33 cellular contexts compared by ENCODE assay signal in genomic region chr2:101409699-101410098, GRCh38. TPM values are rescaled to one million over a fixed set of nuclear protein-coding genes. Genes with fewer than 3 reads are reported as not detected.
"Had no signal": no experiment of that assay in that cellular context is flagged by ENCODE, and none has a peak within 500 bp of the region (broad histone marks: within the 10 kb centered on the region; RNA-seq: fewer than 3 reads in every experiment).

No MANE protein-coding gene starts in this region.

- H3K4me3 Mint-ChIP-seq: activated naive CD4-positive, alpha-beta T cell treated with anti-CD3 and anti-CD28 coated beads for 36 hours; activated naive CD8-positive, alpha-beta T cell treated with anti-CD3 and anti-CD28 coated beads for 36 hours; activated T-helper 1 cell treated with anti-CD3 and anti-CD28 coated beads, Interleukin-12 subunit alpha, Interleukin-12 subunit beta, Interleukin-2, Interleukin-4 antibody, amounts not matched to agents 30 ng/mL and 10 ng/mL and 1 ng/mL, durations not matched to agents 14 hours and 24 hours and 36 hours; immature natural killer cell; mesothelial cell of epicardium; naive B cell; stimulated activated naive B cell treated with anti-CD40 and anti-IgM and Interleukin-4, amounts not matched to agents 10 μg/mL and 1 μg/mL and 100 μg/mL, for 72 hours; T-helper 2 cell treated with Interferon-gamma antibody and Interleukin-4, amounts not matched to agents 5 μg/mL and 100 μg/mL, for 36 hours had no signal

- H3K36me3 Mint-ChIP-seq: activated naive CD8-positive, alpha-beta T cell treated with anti-CD3 and anti-CD28 coated beads for 36 hours; immature natural killer cell; mesothelial cell of epicardium; stimulated activated naive B cell treated with anti-CD40 and anti-IgM and Interleukin-4, amounts not matched to agents 10 μg/mL and 1 μg/mL and 100 μg/mL, for 72 hours had no signal

- H3K4me1 ChIP-seq: adrenal gland, body of pancreas, pancreas, prostate gland, sigmoid colon, stomach had no signal

- H3K27ac Mint-ChIP-seq: activated naive CD4-positive, alpha-beta T cell treated with anti-CD3 and anti-CD28 coated beads for 36 hours; activated naive CD8-positive, alpha-beta T cell treated with anti-CD3 and anti-CD28 coated beads for 36 hours; activated T-helper 1 cell treated with anti-CD3 and anti-CD28 coated beads, Interleukin-12 subunit alpha, Interleukin-12 subunit beta, Interleukin-2, Interleukin-4 antibody, amounts not matched to agents 30 ng/mL and 10 ng/mL and 1 ng/mL, durations not matched to agents 14 hours and 24 hours and 36 hours; immature natural killer cell; mesothelial cell of epicardium; stimulated activated naive B cell treated with anti-CD40 and anti-IgM and Interleukin-4, amounts not matched to agents 10 μg/mL and 1 μg/mL and 100 μg/mL, for 72 hours; T-helper 2 cell treated with Interferon-gamma antibody and Interleukin-4, amounts not matched to agents 5 μg/mL and 100 μg/mL, for 36 hours had no signal

- H3K36me3 ChIP-seq: adrenal gland, pancreas, prostate gland, sigmoid colon, stomach, thyroid gland had no signal

- H3K9me3 ChIP-seq: adrenal gland, body of pancreas, pancreas, prostate gland, sigmoid colon, stomach, thyroid gland had no signal

- H3K27me3 ChIP-seq: adrenal gland, body of pancreas, pancreas, sigmoid colon, stomach, thyroid gland had no signal

- H3K4me3 ChIP-seq: adrenal gland, body of pancreas, pancreas, prostate gland, sigmoid colon, stomach, thyroid gland had no signal

- ATAC-seq: body of pancreas; left colon; pancreas; stimulated activated naive B cell treated with anti-CD40 and anti-IgM and Interleukin-4, amounts not matched to agents 10 μg/mL and 1 μg/mL and 100 μg/mL, for 72 hours had no signal

- H3K27ac ChIP-seq: adrenal gland, body of pancreas, pancreas, prostate gland, sigmoid colon, stomach, thyroid gland had no signal

- DNase-seq: activated CD4-positive, alpha-beta T cell treated with anti-CD3 and anti-CD28 coated beads for 4 hours; activated CD4-positive, alpha-beta T cell treated with anti-CD3 and anti-CD28 coated beads, Interleukin-2, amount 50 U/mL, for 4 hours; activated effector memory CD4-positive, alpha-beta T cell treated with anti-CD3 and anti-CD28 coated beads, Interleukin-2, amount 50 U/mL, for 16 hours; activated naive CD4-positive, alpha-beta T cell treated with anti-CD3 and anti-CD28 coated beads for 36 hours; activated naive CD8-positive, alpha-beta T cell treated with anti-CD3 and anti-CD28 coated beads for 36 hours; activated T-cell treated with anti-CD3 and anti-CD28 coated beads for 4 hours; adrenal gland; aorta; body of pancreas; dermis blood vessel endothelial cell; effector CD4-positive, alpha-beta T cell; erythroblast; head of caudate nucleus; hippocampal formation; immature natural killer cell; kidney; left colon; naive B cell; nucleus accumbens; pancreas; retina; sigmoid colon; small intestine; stimulated activated CD4-positive, alpha-beta T cell treated with anti-CD3 and anti-CD28 coated beads, Interleukin-1b, Interleukin-23, amount 100 ng/mL, for 48 hours; stimulated activated naive B cell treated with anti-CD40 and anti-IgM and Interleukin-4, amounts not matched to agents 10 μg/mL and 1 μg/mL and 100 μg/mL, for 72 hours; stomach had no signal

- H3K27me3 Mint-ChIP-seq: activated naive CD8-positive, alpha-beta T cell treated with anti-CD3 and anti-CD28 coated beads for 36 hours had no signal

- H3K4me1 Mint-ChIP-seq: activated naive CD8-positive, alpha-beta T cell treated with anti-CD3 and anti-CD28 coated beads for 36 hours; immature natural killer cell had no signal

- H3K9me3 Mint-ChIP-seq: activated naive CD4-positive, alpha-beta T cell treated with anti-CD3 and anti-CD28 coated beads for 36 hours; activated naive CD8-positive, alpha-beta T cell treated with anti-CD3 and anti-CD28 coated beads for 36 hours; activated T-helper 1 cell treated with anti-CD3 and anti-CD28 coated beads, Interleukin-12 subunit alpha, Interleukin-12 subunit beta, Interleukin-2, Interleukin-4 antibody, amounts not matched to agents 30 ng/mL and 10 ng/mL and 1 ng/mL, durations not matched to agents 14 hours and 24 hours and 36 hours; immature natural killer cell; mesothelial cell of epicardium; stimulated activated naive B cell treated with anti-CD40 and anti-IgM and Interleukin-4, amounts not matched to agents 10 μg/mL and 1 μg/mL and 100 μg/mL, for 72 hours; T-helper 2 cell treated with Interferon-gamma antibody and Interleukin-4, amounts not matched to agents 5 μg/mL and 100 μg/mL, for 36 hours had no signal

RNA-seq across cellular contexts. Expression of gene CREG2, which starts 22.4 kb away (rescaled TPM):
- total RNA-seq: activated naive CD4-positive, alpha-beta T cell treated with anti-CD3 and anti-CD28 coated beads for 36 hours; activated naive CD8-positive, alpha-beta T cell treated with anti-CD3 and anti-CD28 coated beads for 36 hours; activated T-helper 1 cell treated with anti-CD3 and anti-CD28 coated beads, Interleukin-12 subunit alpha, Interleukin-12 subunit beta, Interleukin-2, Interleukin-4 antibody, amounts not matched to agents 30 ng/mL and 10 ng/mL and 1 ng/mL, durations not matched to agents 14 hours and 24 hours and 36 hours; body of pancreas; fibroblast of villous mesenchyme; prostate gland; thyroid gland had no signal
- polyA plus RNA-seq: aorta, immature natural killer cell, liver had no signal
